ENCODE assay signal across 1 cellular context in genomic region chr1:25924454-25924853, GRCh38.
TF ChIP-seq lines count a peak whose summit lies in the region.

No MANE protein-coding gene starts in this region.

TF ChIP-seq in K562, 482 proteins besides CTCF, POLR2A, EP300 and RAD21 (continued from another document):
- TF ChIP-seq SFPQ (IDR thresholded peaks at IDR 0.05; ENCODE audit: low read depth, low read length): no peak
- TF ChIP-seq GABPA (tag; conservative IDR thresholded peaks at IDR 0.05; ENCODE audit: low read depth): no peak
- no peak for TF ChIP-seq SMC3 (conservative IDR thresholded peaks at IDR 0.05; ENCODE audit: insufficient read depth, low read depth, low read length)
- TF ChIP-seq ZKSCAN1 (IDR thresholded peaks at IDR 0.05; ENCODE audit: low read depth, low read length): no peak
- no peak for TF ChIP-seq RBM15 (IDR thresholded peaks at IDR 0.05; ENCODE audit: insufficient read depth, low read length)
